9 cellular contexts compared by ENCODE assay signal in the genomic region with DNA sequence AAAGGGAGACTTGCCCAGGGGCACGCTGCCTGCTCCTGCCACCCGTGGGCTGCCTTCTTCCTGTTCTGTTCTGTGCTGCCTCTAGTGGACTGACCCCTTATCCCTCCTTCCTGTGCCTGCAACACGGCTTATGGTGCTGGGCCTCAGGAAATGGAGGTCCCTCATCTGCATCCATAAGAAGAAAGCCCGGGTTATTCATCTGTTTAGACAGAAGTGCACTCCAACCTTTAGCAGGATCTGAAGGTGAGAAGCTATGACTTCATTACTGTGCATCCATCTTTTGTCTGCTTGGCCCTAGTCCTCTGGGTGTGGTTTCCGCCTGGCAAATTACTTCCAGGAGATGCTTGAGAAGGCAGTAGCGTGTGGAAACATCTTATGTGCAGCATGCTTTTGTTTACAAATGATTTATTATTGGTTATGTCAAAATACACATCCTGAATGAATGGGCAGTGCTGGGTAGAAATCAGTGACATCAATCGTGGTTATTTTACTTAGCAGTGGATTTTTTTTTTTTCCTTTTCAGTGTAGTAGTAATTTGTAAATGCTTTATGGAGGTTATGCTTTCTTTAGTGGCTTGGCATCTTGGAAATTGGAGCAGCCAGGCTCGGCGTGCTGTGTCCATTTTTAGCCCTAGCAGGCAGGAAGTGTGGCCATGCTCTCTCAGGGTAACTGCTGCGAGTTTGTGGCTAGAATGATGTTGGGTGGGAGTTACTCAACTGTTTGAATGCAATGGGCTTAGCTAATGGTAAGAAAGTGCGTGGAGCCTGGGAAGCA. TPM values are rescaled to one million over a fixed set of nuclear protein-coding genes. Genes with fewer than 3 reads are reported as not detected.
DNase-seq lines count a peak whose midpoint lies in the region; ATAC-seq and TF ChIP-seq lines count a peak whose summit lies in the region.
"Had no signal": no experiment of that assay in that cellular context is flagged by ENCODE, and none has a peak within 500 bp of the region (broad histone marks: within the 10 kb centered on the region; RNA-seq: fewer than 3 reads in every experiment).

No MANE protein-coding gene starts in this region.

- H3K27me3 Mint-ChIP-seq in stimulated activated naive CD8-positive, alpha-beta T cell treated with anti-CD3 and anti-CD28 coated beads, Interleukin-15, amount 100 ng/mL, for 72 hours = no peaks in the 10 kb centered on the region

- TF ChIP-seq CTCF in RWPE1 (conservative IDR thresholded peaks at IDR 0.05; ENCODE audit: low read depth) (no peak; the same call in 1 of the 2 replicates), left ventricle myocardium inferior (IDR thresholded peaks at IDR 0.05; ENCODE audit: borderline replicate concordance) (peak; percentile 31)

- H3K36me3 ChIP-seq in left ventricle myocardium inferior = no peaks in the 10 kb centered on the region

- H3K9me3 ChIP-seq in left ventricle myocardium inferior (replicated peaks) = no peaks in the 10 kb centered on the region

- intact Hi-C loops in left ventricle myocardium inferior (cut with micrococcal nuclease) = no loop called here

- peaks cover 76% of the 10 kb centered on the region for H3K4me1 ChIP-seq in left ventricle myocardium inferior

- no peak overlapping the region for H3K4me3 Mint-ChIP-seq in stimulated activated naive CD8-positive, alpha-beta T cell treated with anti-CD3 and anti-CD28 coated beads, Interleukin-15, amount 100 ng/mL, for 72 hours

- POLR2A ChIA-PET in RWPE1 (lab: Yijun Ruan, JAX; ENCODE audit: low non-redundant PET) = no interaction called here

- H3K4me3 ChIP-seq in left ventricle myocardium inferior = no peak overlapping the region

- peak; percentile 6 to 25 for DNase-seq in NCI-H526 (lab: John Stamatoyannopoulos, UW)
- DNase-seq in NCI-H526 treated with DMSO at 0.1 percent for 48 hours (lab: John Stamatoyannopoulos, UW) = no peak
- peak; percentile 27 for DNase-seq in RWPE1 (ENCODE audit: low spot score)
- no peak for DNase-seq in left ventricle myocardium inferior
- DNase-seq in stimulated activated naive CD8-positive, alpha-beta T cell treated with anti-CD3 and anti-CD28 coated beads, Interleukin-15, amount 100 ng/mL, for 72 hours = no peak
- no peak for DNase-seq in activated CD4-positive, CD25-positive, alpha-beta regulatory T cell (lab: John Stamatoyannopoulos, UW)
- DNase-seq in stimulated activated CD4-positive, alpha-beta T cell treated with anti-CD3 and anti-CD28 coated beads, Interleukin-2, amount 100 ng/mL, for 48 hours = no peak
- DNase-seq: NCI-H187 treated with DMSO at 0.1 percent for 48 hours had no signal

- peak; percentile 61 for ATAC-seq in stimulated activated naive CD8-positive, alpha-beta T cell treated with anti-CD3 and anti-CD28 coated beads, Interleukin-15, amount 100 ng/mL, for 72 hours
- no peak for ATAC-seq in HG03135 (IDR thresholded peaks at IDR 0.05; ENCODE audit: unreplicated experiment)

- H3K27me3 ChIP-seq in left ventricle myocardium inferior (ENCODE audit: low read depth) = no peaks in the 10 kb centered on the region

- peaks cover 5 to 13% of the 10 kb centered on the region in 2 donors for H3K9me3 Mint-ChIP-seq in stimulated activated naive CD8-positive, alpha-beta T cell treated with anti-CD3 and anti-CD28 coated beads, Interleukin-15, amount 100 ng/mL, for 72 hours

- CTCF ChIA-PET in RWPE1 (lab: Yijun Ruan, JAX) = interaction anchor here (0.5 to 5.4 kb wide), 3 partner anchors 92 to 1183 kb away, joined by 3 to 18 read pairs (median 7); no protein-coding TSS in a partner anchor

- H3K27ac Mint-ChIP-seq in stimulated activated naive CD8-positive, alpha-beta T cell treated with anti-CD3 and anti-CD28 coated beads, Interleukin-15, amount 100 ng/mL, for 72 hours = no peak overlapping the region

- peaks cover 15% of the 10 kb centered on the region for H3K4me1 Mint-ChIP-seq in stimulated activated naive CD8-positive, alpha-beta T cell treated with anti-CD3 and anti-CD28 coated beads, Interleukin-15, amount 100 ng/mL, for 72 hours

- H3K27ac ChIP-seq in RWPE1 = peak overlapping the region; percentile 95
- H3K27ac ChIP-seq in left ventricle myocardium inferior (replicated peaks) = peak overlapping the region; percentile 86

RNA-seq across cellular contexts. Expression of a gene that starts 12.7 kb away (rescaled TPM):
- 13.8 TPM for total RNA-seq in left ventricle myocardium inferior

RNA-seq across cellular contexts. Expression of a gene that starts 26.9 kb away (rescaled TPM):
- not detected for total RNA-seq in left ventricle myocardium inferior

Comparison
In these comparisons a context has a peak if more than half of its experiments do, and no peak if none do; other contexts are left out.
1. DNase-seq: peak in NCI-H526 (2 of 2) and RWPE1 (single experiment); none in NCI-H526 treated with DMSO at 0.1 percent for 48 hours (single experiment), left ventricle myocardium inferior (single experiment), stimulated activated naive CD8-positive, alpha-beta T cell treated with anti-CD3 and anti-CD28 coated beads, Interleukin-15, amount 100 ng/mL, for 72 hours (0 of 2), activated CD4-positive, CD25-positive, alpha-beta regulatory T cell (0 of 4) and stimulated activated CD4-positive, alpha-beta T cell treated with anti-CD3 and anti-CD28 coated beads, Interleukin-2, amount 100 ng/mL, for 48 hours (0 of 2).